8 cellular contexts compared by ENCODE assay signal in genomic region chr3:46946856-46947544, GRCh38. TPM values are rescaled to one million over a fixed set of nuclear protein-coding genes. Genes with fewer than 3 reads are reported as not detected.
A peak's percentile ranks its signal among the peaks of the same experiment; 100 is the strongest.
DNase-seq lines count a peak whose midpoint lies in the region; ATAC-seq and TF ChIP-seq lines count a peak whose summit lies in the region.

No MANE protein-coding gene starts in this region.

- peak; percentile 66 for ATAC-seq in effector memory CD8-positive, alpha-beta T cell (replicated peaks)

- CTCF ChIA-PET in HEK293T (lab: Yijun Ruan, JAX): no interaction called here

- H3K27me3 ChIP-seq in HL-60 (ENCODE audit: insufficient read depth, poor library complexity, severe bottlenecking) (no peaks in the 10 kb centered on the region), prostate gland (replicated peaks; ENCODE audit: insufficient read depth) (no peaks in the 10 kb centered on the region), dorsolateral prefrontal cortex (no peaks in the 10 kb centered on the region)

- H3K4me1 ChIP-seq in prostate gland (replicated peaks): peaks cover 25% of the 10 kb centered on the region

- 32% methylated on average over 7 of the region's 7 CpGs for WGBS in prostate gland

- H3K36me3 ChIP-seq in prostate gland: no peaks in the 10 kb centered on the region

- no peak for DNase-seq in HL-60 (ENCODE audit: low read depth in 1 of 2, low spot score in 1 of 2)
- peak; percentile 73 for DNase-seq in activated CD4-positive, alpha-beta T cell treated with anti-CD3 and anti-CD28 coated beads, Interleukin-2, amount 50 U/mL, for 1 hour
- peak; percentile 71 to 81 (median 81) for DNase-seq in effector memory CD8-positive, alpha-beta T cell
- DNase-seq in prostate gland (ENCODE audit: low spot score): no peak
- DNase-seq in amygdala (lab: John Stamatoyannopoulos, UW): no peak
- no peak for DNase-seq in HEK293T (ENCODE audit: extremely low spot score)
- no peak for DNase-seq in medulla oblongata (ENCODE audit: extremely low spot score)
- no peak for DNase-seq in dorsolateral prefrontal cortex

- H3K27ac Mint-ChIP-seq in effector memory CD8-positive, alpha-beta T cell: peak overlapping the region; percentile 98 to 100

- H3K27me3 Mint-ChIP-seq in effector memory CD8-positive, alpha-beta T cell: no peaks in the 10 kb centered on the region

- no peak for TF ChIP-seq CTCF in HL-60 (IDR thresholded peaks at IDR 0.05; ENCODE audit: insufficient read depth, low read length)
- TF ChIP-seq CTCF in prostate gland (IDR thresholded peaks at IDR 0.05): no peak
- TF ChIP-seq CTCF in dorsolateral prefrontal cortex (IDR thresholded peaks at IDR 0.05 in 54 of 56, conservative IDR thresholded peaks at IDR 0.05 in 2 of 56; ENCODE audit: low read depth in 1 of 56, partially characterized antibody in 56 of 56): no peak

- H3K27ac ChIP-seq in HL-60 (replicated peaks) (0 out of 2 replicates have a peak overlapping the region, but pooled peaks have one; percentile 10), prostate gland (peak overlapping the region; percentile 33 to 41), dorsolateral prefrontal cortex (peak overlapping the region in 7 of 59 donors; percentile 3 to 51 (median 34))

- H3K4me3 Mint-ChIP-seq in effector memory CD8-positive, alpha-beta T cell: peak overlapping the region; percentile 81 to 83

- no peaks in the 10 kb centered on the region for H3K9me3 Mint-ChIP-seq in effector memory CD8-positive, alpha-beta T cell

- peaks cover 46% of the 10 kb centered on the region for H3K36me3 Mint-ChIP-seq in effector memory CD8-positive, alpha-beta T cell (ENCODE audit: insufficient read depth)

- H3K4me1 Mint-ChIP-seq in effector memory CD8-positive, alpha-beta T cell (ENCODE audit: low read depth in 2 of 2): peaks cover 78 to 85% of the 10 kb centered on the region in 2 donors

- no peaks in the 10 kb centered on the region for H3K9me3 ChIP-seq in prostate gland

- no peak for TF ChIP-seq POLR2A in prostate gland (IDR thresholded peaks at IDR 0.05)

- POLR2A ChIA-PET in HEK293T (lab: Yijun Ruan, JAX): interaction anchor here (1.4 kb wide), 1 partner anchor 33 kb away, joined by 3 read pairs; the partner anchor contains the start of gene NBEAL2

- H3K4me3 ChIP-seq in HL-60 (replicated peaks; ENCODE audit: insufficient read depth, low read length): no peak overlapping the region
- no peak overlapping the region for H3K4me3 ChIP-seq in prostate gland
- no peak overlapping the region for H3K4me3 ChIP-seq in dorsolateral prefrontal cortex

- intact Hi-C loops in prostate gland (cut with DNase I) (no loop called here), dorsolateral prefrontal cortex (cut with DNase I) (no loop called here)

TF ChIP-seq in HEK293T, 16 proteins besides CTCF, POLR2A, EP300 and RAD21:
- no peak for TF ChIP-seq HDGF (IDR thresholded peaks at IDR 0.05; ENCODE audit: borderline replicate concordance)
- no peak for TF ChIP-seq CTBP1 (IDR thresholded peaks at IDR 0.05; ENCODE audit: borderline replicate concordance)
- TF ChIP-seq ARNT (IDR thresholded peaks at IDR 0.05): no peak
- TF ChIP-seq SP1 (IDR thresholded peaks at IDR 0.05): no peak
- no peak for TF ChIP-seq PKNOX1 (IDR thresholded peaks at IDR 0.05)
- TF ChIP-seq SUZ12 (IDR thresholded peaks at IDR 0.05): no peak
- TF ChIP-seq L3MBTL2 (conservative IDR thresholded peaks at IDR 0.05): no peak
- no peak for TF ChIP-seq FOXK2 (IDR thresholded peaks at IDR 0.05)
- TF ChIP-seq ZNF384 (IDR thresholded peaks at IDR 0.05): no peak
- TF ChIP-seq BHLHE40 (IDR thresholded peaks at IDR 0.05; ENCODE audit: borderline replicate concordance): no peak
- TF ChIP-seq LEF1 (IDR thresholded peaks at IDR 0.05; ENCODE audit: borderline replicate concordance): no peak
- TF ChIP-seq TARDBP (IDR thresholded peaks at IDR 0.05): no peak
- no peak for TF ChIP-seq ELF4 (IDR thresholded peaks at IDR 0.05)
- TF ChIP-seq FOXM1 (IDR thresholded peaks at IDR 0.05; ENCODE audit: borderline replicate concordance): no peak
- TF ChIP-seq NFRKB (IDR thresholded peaks at IDR 0.05): no peak
- no peak for TF ChIP-seq FOXA1 (IDR thresholded peaks at IDR 0.05)

RNA-seq across cellular contexts. Expression of gene CCDC12, which starts 29.5 kb away (rescaled TPM):
- total RNA-seq in prostate gland: 10 to 100 TPM; 34.6 to 78.7 TPM
- 10 to 100 TPM; 30.9 to 54.9 (median 40.5) TPM for total RNA-seq in dorsolateral prefrontal cortex

RNA-seq across cellular contexts. Expression of gene NBEAL2, which starts 32.5 kb away (rescaled TPM):
- total RNA-seq in prostate gland (10 to 100 TPM; 25.8 to 53.5 TPM), dorsolateral prefrontal cortex (10 to 100 TPM in 112 of 120 experiments, 1 to 10 TPM in 8; 8.2 to 41.7 (median 16.9) TPM)

Comparison
In these comparisons a context has a peak if more than half of its experiments do, and no peak if none do; other contexts are left out.
1. DNase-seq: peak in activated CD4-positive, alpha-beta T cell treated with anti-CD3 and anti-CD28 coated beads, Interleukin-2, amount 50 U/mL, for 1 hour (single experiment) and effector memory CD8-positive, alpha-beta T cell (3 of 3); none in HL-60 (0 of 2), prostate gland (single experiment), amygdala (0 of 56), HEK293T (single experiment), medulla oblongata (single experiment) and dorsolateral prefrontal cortex (0 of 10).